In the genomic region with DNA sequence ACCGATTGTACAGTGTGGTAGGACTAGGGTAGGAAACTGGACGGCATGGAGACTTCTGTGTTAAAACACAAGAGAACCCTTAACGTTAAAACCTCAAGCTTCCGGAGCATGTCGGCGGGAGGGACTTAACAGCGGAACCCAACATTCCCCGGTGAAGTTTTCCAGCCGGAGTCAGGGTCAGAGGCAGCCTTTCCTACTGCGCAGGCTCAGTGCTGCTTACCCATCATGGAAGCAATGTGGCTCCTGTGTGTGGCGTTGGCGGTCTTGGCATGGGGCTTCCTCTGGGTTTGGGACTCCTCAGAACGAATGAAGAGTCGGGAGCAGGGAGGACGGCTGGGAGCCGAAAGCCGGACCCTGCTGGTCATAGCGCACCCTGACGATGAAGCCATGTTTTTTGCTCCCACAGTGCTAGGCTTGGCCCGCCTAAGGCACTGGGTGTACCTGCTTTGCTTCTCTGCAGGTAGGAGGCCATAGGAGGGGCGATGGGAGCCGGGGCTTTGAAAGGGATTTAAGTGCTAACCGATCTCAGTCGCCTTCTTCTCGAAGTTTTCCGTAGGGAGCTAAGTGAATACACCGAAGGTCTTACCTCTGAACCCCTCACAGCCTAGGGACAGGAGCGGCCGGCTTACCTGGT, we compare ENCODE assay signal across 8 cellular contexts. TPM values are rescaled to one million over a fixed set of nuclear protein-coding genes. Genes with fewer than 3 reads are reported as not detected.
DNase-seq lines count a peak whose midpoint lies in the region; ATAC-seq, FAIRE-seq and TF ChIP-seq lines count a peak whose summit lies in the region.

TSS of gene PIGL (plus strand) at position 209 of the 634 bp plus-strand sequence. CDS start at position 226, 17 bp downstream.

- no CpG with 5 or more reads among the region's 29 CpGs for WGBS in H9 (ENCODE audit: extremely low coverage, insufficient read length, low lambda C conversion rate)
- under 1% methylated on average over 29 of the region's 29 CpGs for WGBS in right cardiac atrium
- WGBS in psoas muscle, 3 donors, result 0 to 1% (median 0%) methylated on average over 29 of the region's 29 CpGs

- H3K9me3 Mint-ChIP-seq in H9, result no peaks in the 10 kb centered on the region
- no peaks in the 10 kb centered on the region for H3K9me3 Mint-ChIP-seq in T-helper 2 cell treated with Interferon-gamma antibody and Interleukin-4, amounts not matched to agents 5 μg/mL and 100 μg/mL, for 36 hours
- H3K9me3 Mint-ChIP-seq in astrocyte (ENCODE audit: unreplicated experiment), result no peaks in the 10 kb centered on the region

- H2BK5ac ChIP-seq in H9 (ENCODE audit: insufficient read length, low read length), result no peak within 1 kb of the TSS

- H3K23ac ChIP-seq in H9 (ENCODE audit: insufficient read length, low read depth, low read length), result no peak within 1 kb of the TSS

- no peak within 1 kb of the TSS for H3K4ac ChIP-seq in H9 (ENCODE audit: low read depth, low read length)

- peak; percentile 55 for DNase-seq in DMS79 treated with DMSO at 0.1 percent for 48 hours (lab: John Stamatoyannopoulos, UW)
- DNase-seq in H9, result peak; percentile 95
- peak; percentile 85 to 88 for DNase-seq in NCI-H1930 (lab: John Stamatoyannopoulos, UW)
- DNase-seq in T-helper 2 cell treated with Interferon-gamma antibody and Interleukin-4, amounts not matched to agents 5 μg/mL and 100 μg/mL, for 36 hours (ENCODE audit: low spot score), result peak; percentile 87
- peak; percentile 90 for DNase-seq in astrocyte (ENCODE audit: low read depth)
- DNase-seq in right cardiac atrium, result peak; percentile 90 to 94 (median 93)
- peak; percentile 86 to 92 for DNase-seq in psoas muscle
- DNase-seq in ureter (ENCODE audit: low spot score), result peak; percentile 93

- H2BK15ac ChIP-seq in H9 (ENCODE audit: low read depth, low read length), result no peak within 1 kb of the TSS

- H3K9me3 ChIP-seq in H9 (ENCODE audit: control insufficient read depth, low read depth, low read length) (no peaks in the 10 kb centered on the region), astrocyte (ENCODE audit: insufficient read depth, low read depth, low read length) (no peaks in the 10 kb centered on the region), right cardiac atrium (ENCODE audit: control insufficient read depth, low read length) (no peaks in the 10 kb centered on the region), psoas muscle (no peaks in the 10 kb centered on the region)

- H3K4me1 Mint-ChIP-seq in H9 (peaks cover 18 to 23% of the 10 kb centered on the region in 2 experiments), astrocyte (ENCODE audit: low read depth, unreplicated experiment) (peaks cover 9% of the 10 kb centered on the region)
- peaks cover 27% of the 10 kb centered on the region for H3K4me1 Mint-ChIP-seq in T-helper 2 cell treated with Interferon-gamma antibody and Interleukin-4, amounts not matched to agents 5 μg/mL and 100 μg/mL, for 36 hours (ENCODE audit: low read depth)

- H2BK120ac ChIP-seq in H9 (ENCODE audit: low read depth, low read length, poor library complexity, severe bottlenecking), result no peak within 1 kb of the TSS

- H3K56ac ChIP-seq in H9 (ENCODE audit: insufficient read length, low read depth, low read length), result no peak within 1 kb of the TSS

- H4K91ac ChIP-seq in H9 (ENCODE audit: insufficient read length, low read depth, low read length), result no peak within 1 kb of the TSS

- H4K20me1 ChIP-seq in H9 (ENCODE audit: control insufficient read depth, insufficient read depth, insufficient read length), result no peaks in the 10 kb centered on the region
- peaks cover 26% of the 10 kb centered on the region for H4K20me1 ChIP-seq in astrocyte (ENCODE audit: insufficient read depth, low read length)

- ATAC-seq in right cardiac atrium, result peak; percentile 78 to 83
- peak; percentile 69 to 79 (median 70) for ATAC-seq in psoas muscle

- H2AFZ ChIP-seq in H9 (ENCODE audit: low read length) (no peak within 1 kb of the TSS), astrocyte (ENCODE audit: low read depth, low read length) (peak within 1 kb of the TSS; percentile 90)

- H3K36me3 ChIP-seq in astrocyte (ENCODE audit: insufficient read depth, low read length) (no peaks in the 10 kb centered on the region), psoas muscle (ENCODE audit: insufficient read depth in 1 of 2, low read depth in 1 of 2) (no peaks in the 10 kb centered on the region)

- H3K36me3 Mint-ChIP-seq in H9 (ENCODE audit: insufficient read depth in 1 of 3, low read depth in 3 of 3), result peaks cover 0 to 4% (median 0%) of the 10 kb centered on the region in 3 experiments; a peak in 2 of 7 replicates
- peaks cover 4% of the 10 kb centered on the region for H3K36me3 Mint-ChIP-seq in T-helper 2 cell treated with Interferon-gamma antibody and Interleukin-4, amounts not matched to agents 5 μg/mL and 100 μg/mL, for 36 hours (ENCODE audit: low read depth)
- no peaks in the 10 kb centered on the region for H3K36me3 Mint-ChIP-seq in astrocyte (ENCODE audit: low read depth, unreplicated experiment)

- intact Hi-C loops in right cardiac atrium (cut with DNase I), result no loop called here
- intact Hi-C loops in psoas muscle (cut with DNase I), result no loop called here

- peak within 1 kb of the TSS; percentile 91 for H3K9ac ChIP-seq in H9 (ENCODE audit: extremely low read depth, insufficient read length, low read length)
- H3K9ac ChIP-seq in astrocyte (ENCODE audit: low read length), result peak within 1 kb of the TSS; percentile 96

- H3K79me1 ChIP-seq in H9 (ENCODE audit: insufficient read depth, low read depth, low read length, poor library complexity, severe bottlenecking), result no peaks in the 10 kb centered on the region

- H3K4me3 Mint-ChIP-seq in H9 (peak within 1 kb of the TSS; percentile 95 to 98), astrocyte (ENCODE audit: unreplicated experiment) (peak within 1 kb of the TSS; percentile 96)
- peak within 1 kb of the TSS; percentile 97 for H3K4me3 Mint-ChIP-seq in T-helper 2 cell treated with Interferon-gamma antibody and Interleukin-4, amounts not matched to agents 5 μg/mL and 100 μg/mL, for 36 hours

- H2BK20ac ChIP-seq in H9 (ENCODE audit: low read depth, low read length, poor library complexity, severe bottlenecking), result no peak within 1 kb of the TSS

- peak within 1 kb of the TSS; percentile 29 for H3K27ac ChIP-seq in H9 (ENCODE audit: insufficient read length, low read depth, low read length)
- peak within 1 kb of the TSS; percentile 91 for H3K27ac ChIP-seq in astrocyte (ENCODE audit: low read depth, low read length)
- peak within 1 kb of the TSS; percentile 87 for H3K27ac ChIP-seq in right cardiac atrium (ENCODE audit: low read length)
- H3K27ac ChIP-seq in psoas muscle, result peak within 1 kb of the TSS; percentile 98

- H3K4me1 ChIP-seq in H9 (ENCODE audit: insufficient read depth, low read length) (no peaks in the 10 kb centered on the region), astrocyte (ENCODE audit: insufficient read depth, low read length) (peaks cover 15% of the 10 kb centered on the region), right cardiac atrium (ENCODE audit: control insufficient read depth, insufficient read depth, low read length) (peaks cover 2% of the 10 kb centered on the region), psoas muscle (peaks cover 30% of the 10 kb centered on the region)

- H3K27ac Mint-ChIP-seq in H9, result peak within 1 kb of the TSS; percentile 94 to 99 (median 98)
- peak within 1 kb of the TSS; percentile 87 for H3K27ac Mint-ChIP-seq in T-helper 2 cell treated with Interferon-gamma antibody and Interleukin-4, amounts not matched to agents 5 μg/mL and 100 μg/mL, for 36 hours
- H3K27ac Mint-ChIP-seq in astrocyte (ENCODE audit: unreplicated experiment), result peak within 1 kb of the TSS; percentile 94

- peak within 1 kb of the TSS; percentile 26 for H4K5ac ChIP-seq in H9 (ENCODE audit: insufficient read length, low read depth, low read length)

- no peak within 1 kb of the TSS for H2AK5ac ChIP-seq in H9 (ENCODE audit: insufficient read length, low read length)

- no peak for TF ChIP-seq CTCF in H9 (conservative IDR thresholded peaks at IDR 0.05)
- TF ChIP-seq CTCF in astrocyte (IDR thresholded peaks at IDR 0.05; ENCODE audit: insufficient read depth, low read depth, low read length), result no peak
- TF ChIP-seq CTCF in psoas muscle (IDR thresholded peaks at IDR 0.05), result peak; percentile 3

- H3K23me2 ChIP-seq in H9 (ENCODE audit: insufficient read length, low read depth, low read length, poor library complexity, severe bottlenecking), result peaks cover 6% of the 10 kb centered on the region

- peak within 1 kb of the TSS; percentile 91 for H3K18ac ChIP-seq in H9 (ENCODE audit: insufficient read length, low read depth, low read length)

- H4K8ac ChIP-seq in H9 (replicated peaks; ENCODE audit: insufficient read length, low read depth, low read length), result no peak within 1 kb of the TSS

- H3K79me2 ChIP-seq in H9 (ENCODE audit: insufficient read depth, low read length), result peaks cover 21% of the 10 kb centered on the region; the same call in 1 of the 2 replicates
- peaks cover 81% of the 10 kb centered on the region for H3K79me2 ChIP-seq in astrocyte (ENCODE audit: insufficient read depth, low read length)

- H3K14ac ChIP-seq in H9 (ENCODE audit: insufficient read depth, low read length), result peak within 1 kb of the TSS; percentile 92; the same call in 1 of the 2 replicates

- H3K27me3 Mint-ChIP-seq in H9 (ENCODE audit: low read depth) (no peaks in the 10 kb centered on the region), astrocyte (ENCODE audit: low read depth, unreplicated experiment) (no peaks in the 10 kb centered on the region)
- H3K27me3 Mint-ChIP-seq in T-helper 2 cell treated with Interferon-gamma antibody and Interleukin-4, amounts not matched to agents 5 μg/mL and 100 μg/mL, for 36 hours (ENCODE audit: low read depth), result no peaks in the 10 kb centered on the region

- H3K4me2 ChIP-seq in H9 (ENCODE audit: insufficient read depth, insufficient read length, low read length), result peak within 1 kb of the TSS; percentile 88
- H3K4me2 ChIP-seq in astrocyte (ENCODE audit: low read length), result peak within 1 kb of the TSS; percentile 95

- no peak within 1 kb of the TSS for H3T11ph ChIP-seq in H9 (ENCODE audit: low read length)

- no peaks in the 10 kb centered on the region for H3K27me3 ChIP-seq in H9 (ENCODE audit: insufficient read depth, low read length)
- H3K27me3 ChIP-seq in astrocyte (ENCODE audit: insufficient read depth, low read length), result no peaks in the 10 kb centered on the region
- no peaks in the 10 kb centered on the region for H3K27me3 ChIP-seq in right cardiac atrium (ENCODE audit: control insufficient read depth, insufficient read depth)
- H3K27me3 ChIP-seq in psoas muscle (ENCODE audit: insufficient read depth in 3 of 3, low read length in 2 of 3), result no peaks in the 10 kb centered on the region

- peak within 1 kb of the TSS; percentile 98 for H3K4me3 ChIP-seq in astrocyte (ENCODE audit: insufficient read depth, low read depth, low read length)
- H3K4me3 ChIP-seq in right cardiac atrium (ENCODE audit: low read length), result peak within 1 kb of the TSS; percentile 94
- peak within 1 kb of the TSS; percentile 99 for H3K4me3 ChIP-seq in psoas muscle

- FAIRE-seq in astrocyte (lab: Jason Lieb, UNC), result no peak

- H2BK12ac ChIP-seq in H9 (ENCODE audit: insufficient read length, low read depth, low read length), result no peak within 1 kb of the TSS

RNA-seq across cellular contexts. Expression of gene PIGL, which starts in this region (rescaled TPM):
- 21.6 and 24.3 TPM in 2 replicates for total RNA-seq in H9 (2021)
- 21.9 and 25.5 TPM in 2 replicates for total RNA-seq in astrocyte
- 10 to 100 TPM; 10.9 to 16.7 (median 12.2) TPM for total RNA-seq in right cardiac atrium
- 9.6 TPM for polyA plus RNA-seq in right cardiac atrium
- total RNA-seq in psoas muscle, result 10 to 100 TPM in 1 of 4 donors, 1 to 10 TPM in 3; 6.7 to 13.2 (median 7.7) TPM
- polyA plus RNA-seq in psoas muscle, result 10 to 100 TPM in 1 of 3 donors, 1 to 10 TPM in 2; 3.8 to 13.0 (median 8.3) TPM
- total RNA-seq in ureter, result 66.2 TPM

Comparison
In these comparisons a context has a peak if more than half of its experiments do, and no peak if none do; other contexts are left out.
1. Peak in every context shown above with its lines: DNase-seq, ATAC-seq, H3K4me3 ChIP-seq and H3K27ac ChIP-seq.
2. H3K27ac ChIP-seq: peak in every context shown above with its lines; median percentile 98 in psoas muscle; 91 in astrocyte; 87 in right cardiac atrium; 29 in H9.